Comparison of ENCODE assay signal across 1 cellular context in genomic region chrX:19343462-19344206, GRCh38.
TF ChIP-seq lines count a peak whose summit lies in the region.

Gene PDHA1, plus strand, starts transcription at chrX:19343927. Its CDS starts 111 bp downstream, at chrX:19344038.

TF ChIP-seq in HepG2, 621 proteins besides CTCF, POLR2A, EP300 and RAD21 (continued from another document and continues in another):
- TF ChIP-seq, protein P1, sequence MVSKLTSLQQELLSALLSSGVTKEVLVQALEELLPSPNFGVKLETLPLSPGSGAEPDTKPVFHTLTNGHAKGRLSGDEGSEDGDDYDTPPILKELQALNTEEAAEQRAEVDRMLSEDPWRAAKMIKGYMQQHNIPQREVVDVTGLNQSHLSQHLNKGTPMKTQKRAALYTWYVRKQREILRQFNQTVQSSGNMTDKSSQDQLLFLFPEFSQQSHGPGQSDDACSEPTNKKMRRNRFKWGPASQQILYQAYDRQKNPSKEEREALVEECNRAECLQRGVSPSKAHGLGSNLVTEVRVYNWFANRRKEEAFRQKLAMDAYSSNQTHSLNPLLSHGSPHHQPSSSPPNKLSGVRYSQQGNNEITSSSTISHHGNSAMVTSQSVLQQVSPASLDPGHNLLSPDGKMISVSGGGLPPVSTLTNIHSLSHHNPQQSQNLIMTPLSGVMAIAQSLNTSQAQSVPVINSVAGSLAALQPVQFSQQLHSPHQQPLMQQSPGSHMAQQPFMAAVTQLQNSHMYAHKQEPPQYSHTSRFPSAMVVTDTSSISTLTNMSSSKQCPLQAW (CRISPR knock-in tag; IDR thresholded peaks at IDR 0.05) = 0 out of 2 replicates have a peak, but pooled peaks have one; percentile 37
- TF ChIP-seq NONO (IDR thresholded peaks at IDR 0.05) (no peak), NONO (CRISPR knock-in tag; conservative IDR thresholded peaks at IDR 0.05) (peak; percentile 57; the same call in 1 of the 2 replicates), ZSCAN22 (CRISPR knock-in tag; IDR thresholded peaks at IDR 0.05) (no peak), ZNF264 (CRISPR knock-in tag; IDR thresholded peaks at IDR 0.05) (no peak), BCL6 (CRISPR knock-in tag; IDR thresholded peaks at IDR 0.05) (no peak), SP1 (IDR thresholded peaks at IDR 0.05) (no peak), SP1 (CRISPR knock-in tag; IDR thresholded peaks at IDR 0.05) (peak; percentile 65), ZNF780A (CRISPR knock-in tag; IDR thresholded peaks at IDR 0.05) (no peak), ZNF225 (CRISPR knock-in tag; IDR thresholded peaks at IDR 0.05) (no peak), GTF2F1 (IDR thresholded peaks at IDR 0.05; ENCODE audit: low read length) (no peak), TFDP1 (CRISPR knock-in tag; IDR thresholded peaks at IDR 0.05; ENCODE audit: borderline replicate concordance) (peak; percentile 67; the same call in 1 of the 2 replicates), ZNF12 (CRISPR knock-in tag; IDR thresholded peaks at IDR 0.05) (no peak), ZKSCAN8 (CRISPR knock-in tag; IDR thresholded peaks at IDR 0.05; ENCODE audit: borderline replicate concordance) (no peak), MYPOP (CRISPR knock-in tag; IDR thresholded peaks at IDR 0.05) (peak; percentile 37; the same call in 1 of the 2 replicates), REL (CRISPR knock-in tag; conservative IDR thresholded peaks at IDR 0.05) (no peak), SP4 (CRISPR knock-in tag; IDR thresholded peaks at IDR 0.05) (peak; percentile 96), CREM (IDR thresholded peaks at IDR 0.05) (peak; percentile 79), CREM (CRISPR knock-in tag; IDR thresholded peaks at IDR 0.05) (0 out of 2 replicates have a peak, but pooled peaks have one; percentile 40), MATR3 (CRISPR knock-in tag; IDR thresholded peaks at IDR 0.05) (no peak), ARHGAP35 (CRISPR knock-in tag; IDR thresholded peaks at IDR 0.05; ENCODE audit: borderline replicate concordance) (no peak), ZC3H13 (CRISPR knock-in tag; IDR thresholded peaks at IDR 0.05) (no peak), ZNF30 (CRISPR knock-in tag; IDR thresholded peaks at IDR 0.05) (no peak), ZNF124 (CRISPR knock-in tag; IDR thresholded peaks at IDR 0.05) (no peak), SMAD3 (CRISPR knock-in tag; IDR thresholded peaks at IDR 0.05) (no peak), ZNF446 (CRISPR knock-in tag; IDR thresholded peaks at IDR 0.05) (no peak), POLR2G (IDR thresholded peaks at IDR 0.05; ENCODE audit: low read depth, low read length) (peak; percentile 72), ZNF616 (CRISPR knock-in tag; IDR thresholded peaks at IDR 0.05; ENCODE audit: low read depth) (no peak; the same call in 1 of the 2 replicates), MEIS1 (CRISPR knock-in tag; IDR thresholded peaks at IDR 0.05; ENCODE audit: borderline replicate concordance) (no peak)
- TF ChIP-seq, protein P2, sequence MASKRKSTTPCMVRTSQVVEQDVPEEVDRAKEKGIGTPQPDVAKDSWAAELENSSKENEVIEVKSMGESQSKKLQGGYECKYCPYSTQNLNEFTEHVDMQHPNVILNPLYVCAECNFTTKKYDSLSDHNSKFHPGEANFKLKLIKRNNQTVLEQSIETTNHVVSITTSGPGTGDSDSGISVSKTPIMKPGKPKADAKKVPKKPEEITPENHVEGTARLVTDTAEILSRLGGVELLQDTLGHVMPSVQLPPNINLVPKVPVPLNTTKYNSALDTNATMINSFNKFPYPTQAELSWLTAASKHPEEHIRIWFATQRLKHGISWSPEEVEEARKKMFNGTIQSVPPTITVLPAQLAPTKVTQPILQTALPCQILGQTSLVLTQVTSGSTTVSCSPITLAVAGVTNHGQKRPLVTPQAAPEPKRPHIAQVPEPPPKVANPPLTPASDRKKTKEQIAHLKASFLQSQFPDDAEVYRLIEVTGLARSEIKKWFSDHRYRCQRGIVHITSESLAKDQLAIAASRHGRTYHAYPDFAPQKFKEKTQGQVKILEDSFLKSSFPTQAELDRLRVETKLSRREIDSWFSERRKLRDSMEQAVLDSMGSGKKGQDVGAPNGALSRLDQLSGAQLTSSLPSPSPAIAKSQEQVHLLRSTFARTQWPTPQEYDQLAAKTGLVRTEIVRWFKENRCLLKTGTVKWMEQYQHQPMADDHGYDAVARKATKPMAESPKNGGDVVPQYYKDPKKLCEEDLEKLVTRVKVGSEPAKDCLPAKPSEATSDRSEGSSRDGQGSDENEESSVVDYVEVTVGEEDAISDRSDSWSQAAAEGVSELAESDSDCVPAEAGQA (IDR thresholded peaks at IDR 0.05; ENCODE audit: low read depth) = no peak
- TF ChIP-seq, protein P2 (CRISPR knock-in tag; IDR thresholded peaks at IDR 0.05; ENCODE audit: borderline replicate concordance) = no peak
- TF ChIP-seq, protein P3, sequence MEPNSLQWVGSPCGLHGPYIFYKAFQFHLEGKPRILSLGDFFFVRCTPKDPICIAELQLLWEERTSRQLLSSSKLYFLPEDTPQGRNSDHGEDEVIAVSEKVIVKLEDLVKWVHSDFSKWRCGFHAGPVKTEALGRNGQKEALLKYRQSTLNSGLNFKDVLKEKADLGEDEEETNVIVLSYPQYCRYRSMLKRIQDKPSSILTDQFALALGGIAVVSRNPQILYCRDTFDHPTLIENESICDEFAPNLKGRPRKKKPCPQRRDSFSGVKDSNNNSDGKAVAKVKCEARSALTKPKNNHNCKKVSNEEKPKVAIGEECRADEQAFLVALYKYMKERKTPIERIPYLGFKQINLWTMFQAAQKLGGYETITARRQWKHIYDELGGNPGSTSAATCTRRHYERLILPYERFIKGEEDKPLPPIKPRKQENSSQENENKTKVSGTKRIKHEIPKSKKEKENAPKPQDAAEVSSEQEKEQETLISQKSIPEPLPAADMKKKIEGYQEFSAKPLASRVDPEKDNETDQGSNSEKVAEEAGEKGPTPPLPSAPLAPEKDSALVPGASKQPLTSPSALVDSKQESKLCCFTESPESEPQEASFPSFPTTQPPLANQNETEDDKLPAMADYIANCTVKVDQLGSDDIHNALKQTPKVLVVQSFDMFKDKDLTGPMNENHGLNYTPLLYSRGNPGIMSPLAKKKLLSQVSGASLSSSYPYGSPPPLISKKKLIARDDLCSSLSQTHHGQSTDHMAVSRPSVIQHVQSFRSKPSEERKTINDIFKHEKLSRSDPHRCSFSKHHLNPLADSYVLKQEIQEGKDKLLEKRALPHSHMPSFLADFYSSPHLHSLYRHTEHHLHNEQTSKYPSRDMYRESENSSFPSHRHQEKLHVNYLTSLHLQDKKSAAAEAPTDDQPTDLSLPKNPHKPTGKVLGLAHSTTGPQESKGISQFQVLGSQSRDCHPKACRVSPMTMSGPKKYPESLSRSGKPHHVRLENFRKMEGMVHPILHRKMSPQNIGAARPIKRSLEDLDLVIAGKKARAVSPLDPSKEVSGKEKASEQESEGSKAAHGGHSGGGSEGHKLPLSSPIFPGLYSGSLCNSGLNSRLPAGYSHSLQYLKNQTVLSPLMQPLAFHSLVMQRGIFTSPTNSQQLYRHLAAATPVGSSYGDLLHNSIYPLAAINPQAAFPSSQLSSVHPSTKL (CRISPR knock-in tag; IDR thresholded peaks at IDR 0.05) = peak; percentile 7; the same call in 1 of the 2 replicates
- TF ChIP-seq, protein P4, sequence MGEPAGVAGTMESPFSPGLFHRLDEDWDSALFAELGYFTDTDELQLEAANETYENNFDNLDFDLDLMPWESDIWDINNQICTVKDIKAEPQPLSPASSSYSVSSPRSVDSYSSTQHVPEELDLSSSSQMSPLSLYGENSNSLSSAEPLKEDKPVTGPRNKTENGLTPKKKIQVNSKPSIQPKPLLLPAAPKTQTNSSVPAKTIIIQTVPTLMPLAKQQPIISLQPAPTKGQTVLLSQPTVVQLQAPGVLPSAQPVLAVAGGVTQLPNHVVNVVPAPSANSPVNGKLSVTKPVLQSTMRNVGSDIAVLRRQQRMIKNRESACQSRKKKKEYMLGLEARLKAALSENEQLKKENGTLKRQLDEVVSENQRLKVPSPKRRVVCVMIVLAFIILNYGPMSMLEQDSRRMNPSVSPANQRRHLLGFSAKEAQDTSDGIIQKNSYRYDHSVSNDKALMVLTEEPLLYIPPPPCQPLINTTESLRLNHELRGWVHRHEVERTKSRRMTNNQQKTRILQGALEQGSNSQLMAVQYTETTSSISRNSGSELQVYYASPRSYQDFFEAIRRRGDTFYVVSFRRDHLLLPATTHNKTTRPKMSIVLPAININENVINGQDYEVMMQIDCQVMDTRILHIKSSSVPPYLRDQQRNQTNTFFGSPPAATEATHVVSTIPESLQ (CRISPR knock-in tag; conservative IDR thresholded peaks at IDR 0.05) = no peak
- TF ChIP-seq, protein P5, sequence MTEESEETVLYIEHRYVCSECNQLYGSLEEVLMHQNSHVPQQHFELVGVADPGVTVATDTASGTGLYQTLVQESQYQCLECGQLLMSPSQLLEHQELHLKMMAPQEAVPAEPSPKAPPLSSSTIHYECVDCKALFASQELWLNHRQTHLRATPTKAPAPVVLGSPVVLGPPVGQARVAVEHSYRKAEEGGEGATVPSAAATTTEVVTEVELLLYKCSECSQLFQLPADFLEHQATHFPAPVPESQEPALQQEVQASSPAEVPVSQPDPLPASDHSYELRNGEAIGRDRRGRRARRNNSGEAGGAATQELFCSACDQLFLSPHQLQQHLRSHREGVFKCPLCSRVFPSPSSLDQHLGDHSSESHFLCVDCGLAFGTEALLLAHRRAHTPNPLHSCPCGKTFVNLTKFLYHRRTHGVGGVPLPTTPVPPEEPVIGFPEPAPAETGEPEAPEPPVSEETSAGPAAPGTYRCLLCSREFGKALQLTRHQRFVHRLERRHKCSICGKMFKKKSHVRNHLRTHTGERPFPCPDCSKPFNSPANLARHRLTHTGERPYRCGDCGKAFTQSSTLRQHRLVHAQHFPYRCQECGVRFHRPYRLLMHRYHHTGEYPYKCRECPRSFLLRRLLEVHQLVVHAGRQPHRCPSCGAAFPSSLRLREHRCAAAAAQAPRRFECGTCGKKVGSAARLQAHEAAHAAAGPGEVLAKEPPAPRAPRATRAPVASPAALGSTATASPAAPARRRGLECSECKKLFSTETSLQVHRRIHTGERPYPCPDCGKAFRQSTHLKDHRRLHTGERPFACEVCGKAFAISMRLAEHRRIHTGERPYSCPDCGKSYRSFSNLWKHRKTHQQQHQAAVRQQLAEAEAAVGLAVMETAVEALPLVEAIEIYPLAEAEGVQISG (CRISPR knock-in tag; IDR thresholded peaks at IDR 0.05) = peak; percentile 10; the same call in 1 of the 2 replicates
- TF ChIP-seq, protein P6, sequence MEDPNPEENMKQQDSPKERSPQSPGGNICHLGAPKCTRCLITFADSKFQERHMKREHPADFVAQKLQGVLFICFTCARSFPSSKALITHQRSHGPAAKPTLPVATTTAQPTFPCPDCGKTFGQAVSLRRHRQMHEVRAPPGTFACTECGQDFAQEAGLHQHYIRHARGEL (CRISPR knock-in tag; IDR thresholded peaks at IDR 0.05) = no peak
- TF ChIP-seq, protein P7, sequence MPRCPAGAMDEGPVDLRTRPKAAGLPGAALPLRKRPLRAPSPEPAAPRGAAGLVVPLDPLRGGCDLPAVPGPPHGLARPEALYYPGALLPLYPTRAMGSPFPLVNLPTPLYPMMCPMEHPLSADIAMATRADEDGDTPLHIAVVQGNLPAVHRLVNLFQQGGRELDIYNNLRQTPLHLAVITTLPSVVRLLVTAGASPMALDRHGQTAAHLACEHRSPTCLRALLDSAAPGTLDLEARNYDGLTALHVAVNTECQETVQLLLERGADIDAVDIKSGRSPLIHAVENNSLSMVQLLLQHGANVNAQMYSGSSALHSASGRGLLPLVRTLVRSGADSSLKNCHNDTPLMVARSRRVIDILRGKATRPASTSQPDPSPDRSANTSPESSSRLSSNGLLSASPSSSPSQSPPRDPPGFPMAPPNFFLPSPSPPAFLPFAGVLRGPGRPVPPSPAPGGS (CRISPR knock-in tag; IDR thresholded peaks at IDR 0.05) = no peak; the same call in 1 of the 2 replicates
- TF ChIP-seq, protein P8, sequence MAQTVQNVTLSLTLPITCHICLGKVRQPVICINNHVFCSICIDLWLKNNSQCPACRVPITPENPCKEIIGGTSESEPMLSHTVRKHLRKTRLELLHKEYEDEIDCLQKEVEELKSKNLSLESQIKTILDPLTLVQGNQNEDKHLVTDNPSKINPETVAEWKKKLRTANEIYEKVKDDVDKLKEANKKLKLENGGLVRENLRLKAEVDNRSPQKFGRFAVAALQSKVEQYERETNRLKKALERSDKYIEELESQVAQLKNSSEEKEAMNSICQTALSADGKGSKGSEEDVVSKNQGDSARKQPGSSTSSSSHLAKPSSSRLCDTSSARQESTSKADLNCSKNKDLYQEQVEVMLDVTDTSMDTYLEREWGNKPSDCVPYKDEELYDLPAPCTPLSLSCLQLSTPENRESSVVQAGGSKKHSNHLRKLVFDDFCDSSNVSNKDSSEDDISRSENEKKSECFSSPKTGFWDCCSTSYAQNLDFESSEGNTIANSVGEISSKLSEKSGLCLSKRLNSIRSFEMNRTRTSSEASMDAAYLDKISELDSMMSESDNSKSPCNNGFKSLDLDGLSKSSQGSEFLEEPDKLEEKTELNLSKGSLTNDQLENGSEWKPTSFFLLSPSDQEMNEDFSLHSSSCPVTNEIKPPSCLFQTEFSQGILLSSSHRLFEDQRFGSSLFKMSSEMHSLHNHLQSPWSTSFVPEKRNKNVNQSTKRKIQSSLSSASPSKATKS (CRISPR knock-in tag; IDR thresholded peaks at IDR 0.05) = no peak
